ENCODE assay signal across 3 cellular contexts in the genomic region with DNA sequence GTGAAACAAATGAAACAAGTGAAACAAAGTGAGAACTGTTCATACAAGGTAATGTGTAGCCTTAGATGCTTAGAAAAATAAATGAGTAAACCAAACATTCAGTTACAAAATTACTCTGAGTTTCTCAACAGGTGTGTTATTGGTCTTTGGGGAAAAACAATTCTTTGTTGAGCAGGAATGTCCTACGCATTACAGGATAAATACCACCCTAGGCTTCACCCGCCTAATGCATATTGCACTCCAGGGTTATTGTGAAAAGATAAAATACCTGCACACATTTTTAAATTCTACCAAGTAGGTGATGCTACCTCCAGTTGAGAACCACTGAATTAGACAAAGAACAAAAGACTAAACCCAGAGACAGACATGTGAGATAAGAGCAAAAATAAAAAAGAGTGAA.
A peak's percentile ranks its signal among the peaks of the same experiment; 100 is the strongest.
TF ChIP-seq lines count a peak whose summit lies in the region.

No MANE protein-coding gene starts in this region.

TF ChIP-seq in GM23338, 12 proteins besides CTCF, POLR2A, EP300 and RAD21 (continues in another document):
- TF ChIP-seq EZH2phosphoT487 (IDR thresholded peaks at IDR 0.05; ENCODE audit: unreplicated experiment) (no peak), ZNF331 (CRISPR knock-in tag; IDR thresholded peaks at IDR 0.05; ENCODE audit: low read depth) (no peak), STAT1 (IDR thresholded peaks at IDR 0.05; ENCODE audit: unreplicated experiment) (no peak), CREB1 (CRISPR knock-in tag; IDR thresholded peaks at IDR 0.05; ENCODE audit: low read depth) (no peak), JUNB (IDR thresholded peaks at IDR 0.05; ENCODE audit: unreplicated experiment) (no peak), ZNF114 (CRISPR knock-in tag; IDR thresholded peaks at IDR 0.05) (no peak), POLR2AphosphoS5 (IDR thresholded peaks at IDR 0.05; ENCODE audit: low read depth) (no peak)
- TF ChIP-seq, protein P1, sequence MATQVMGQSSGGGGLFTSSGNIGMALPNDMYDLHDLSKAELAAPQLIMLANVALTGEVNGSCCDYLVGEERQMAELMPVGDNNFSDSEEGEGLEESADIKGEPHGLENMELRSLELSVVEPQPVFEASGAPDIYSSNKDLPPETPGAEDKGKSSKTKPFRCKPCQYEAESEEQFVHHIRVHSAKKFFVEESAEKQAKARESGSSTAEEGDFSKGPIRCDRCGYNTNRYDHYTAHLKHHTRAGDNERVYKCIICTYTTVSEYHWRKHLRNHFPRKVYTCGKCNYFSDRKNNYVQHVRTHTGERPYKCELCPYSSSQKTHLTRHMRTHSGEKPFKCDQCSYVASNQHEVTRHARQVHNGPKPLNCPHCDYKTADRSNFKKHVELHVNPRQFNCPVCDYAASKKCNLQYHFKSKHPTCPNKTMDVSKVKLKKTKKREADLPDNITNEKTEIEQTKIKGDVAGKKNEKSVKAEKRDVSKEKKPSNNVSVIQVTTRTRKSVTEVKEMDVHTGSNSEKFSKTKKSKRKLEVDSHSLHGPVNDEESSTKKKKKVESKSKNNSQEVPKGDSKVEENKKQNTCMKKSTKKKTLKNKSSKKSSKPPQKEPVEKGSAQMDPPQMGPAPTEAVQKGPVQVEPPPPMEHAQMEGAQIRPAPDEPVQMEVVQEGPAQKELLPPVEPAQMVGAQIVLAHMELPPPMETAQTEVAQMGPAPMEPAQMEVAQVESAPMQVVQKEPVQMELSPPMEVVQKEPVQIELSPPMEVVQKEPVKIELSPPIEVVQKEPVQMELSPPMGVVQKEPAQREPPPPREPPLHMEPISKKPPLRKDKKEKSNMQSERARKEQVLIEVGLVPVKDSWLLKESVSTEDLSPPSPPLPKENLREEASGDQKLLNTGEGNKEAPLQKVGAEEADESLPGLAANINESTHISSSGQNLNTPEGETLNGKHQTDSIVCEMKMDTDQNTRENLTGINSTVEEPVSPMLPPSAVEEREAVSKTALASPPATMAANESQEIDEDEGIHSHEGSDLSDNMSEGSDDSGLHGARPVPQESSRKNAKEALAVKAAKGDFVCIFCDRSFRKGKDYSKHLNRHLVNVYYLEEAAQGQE (IDR thresholded peaks at IDR 0.05; ENCODE audit: unreplicated experiment), result no peak
- TF ChIP-seq, protein P2, sequence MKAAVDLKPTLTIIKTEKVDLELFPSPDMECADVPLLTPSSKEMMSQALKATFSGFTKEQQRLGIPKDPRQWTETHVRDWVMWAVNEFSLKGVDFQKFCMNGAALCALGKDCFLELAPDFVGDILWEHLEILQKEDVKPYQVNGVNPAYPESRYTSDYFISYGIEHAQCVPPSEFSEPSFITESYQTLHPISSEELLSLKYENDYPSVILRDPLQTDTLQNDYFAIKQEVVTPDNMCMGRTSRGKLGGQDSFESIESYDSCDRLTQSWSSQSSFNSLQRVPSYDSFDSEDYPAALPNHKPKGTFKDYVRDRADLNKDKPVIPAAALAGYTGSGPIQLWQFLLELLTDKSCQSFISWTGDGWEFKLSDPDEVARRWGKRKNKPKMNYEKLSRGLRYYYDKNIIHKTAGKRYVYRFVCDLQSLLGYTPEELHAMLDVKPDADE (IDR thresholded peaks at IDR 0.05), result no peak

TF ChIP-seq in HEK293, 187 proteins besides CTCF, POLR2A, EP300 and RAD21:
- TF ChIP-seq ZBTB21 (tag by site-specific recombination; IDR thresholded peaks at IDR 0.05), result no peak
- TF ChIP-seq SCRT2 (tag by site-specific recombination; IDR thresholded peaks at IDR 0.05), result peak; percentile 50; the same call in 1 of the 2 replicates
- TF ChIP-seq ZBTB48 (tag by site-specific recombination; IDR thresholded peaks at IDR 0.05), result no peak

TF ChIP-seq in SK-N-SH treated with all-trans-retinoic acid at 6 μM for 48 hours, 23 proteins besides CTCF, POLR2A, EP300 and RAD21:
- TF ChIP-seq ESRRG (CRISPR knock-in tag; IDR thresholded peaks at IDR 0.05), result no peak
- TF ChIP-seq, protein P3, sequence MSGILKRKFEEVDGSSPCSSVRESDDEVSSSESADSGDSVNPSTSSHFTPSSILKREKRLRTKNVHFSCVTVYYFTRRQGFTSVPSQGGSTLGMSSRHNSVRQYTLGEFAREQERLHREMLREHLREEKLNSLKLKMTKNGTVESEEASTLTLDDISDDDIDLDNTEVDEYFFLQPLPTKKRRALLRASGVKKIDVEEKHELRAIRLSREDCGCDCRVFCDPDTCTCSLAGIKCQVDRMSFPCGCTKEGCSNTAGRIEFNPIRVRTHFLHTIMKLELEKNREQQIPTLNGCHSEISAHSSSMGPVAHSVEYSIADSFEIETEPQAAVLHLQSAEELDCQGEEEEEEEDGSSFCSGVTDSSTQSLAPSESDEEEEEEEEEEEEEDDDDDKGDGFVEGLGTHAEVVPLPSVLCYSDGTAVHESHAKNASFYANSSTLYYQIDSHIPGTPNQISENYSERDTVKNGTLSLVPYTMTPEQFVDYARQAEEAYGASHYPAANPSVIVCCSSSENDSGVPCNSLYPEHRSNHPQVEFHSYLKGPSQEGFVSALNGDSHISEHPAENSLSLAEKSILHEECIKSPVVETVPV (CRISPR knock-in tag; IDR thresholded peaks at IDR 0.05), result no peak
- TF ChIP-seq GLIS3 (CRISPR knock-in tag; IDR thresholded peaks at IDR 0.05), result no peak
- TF ChIP-seq, protein P4, sequence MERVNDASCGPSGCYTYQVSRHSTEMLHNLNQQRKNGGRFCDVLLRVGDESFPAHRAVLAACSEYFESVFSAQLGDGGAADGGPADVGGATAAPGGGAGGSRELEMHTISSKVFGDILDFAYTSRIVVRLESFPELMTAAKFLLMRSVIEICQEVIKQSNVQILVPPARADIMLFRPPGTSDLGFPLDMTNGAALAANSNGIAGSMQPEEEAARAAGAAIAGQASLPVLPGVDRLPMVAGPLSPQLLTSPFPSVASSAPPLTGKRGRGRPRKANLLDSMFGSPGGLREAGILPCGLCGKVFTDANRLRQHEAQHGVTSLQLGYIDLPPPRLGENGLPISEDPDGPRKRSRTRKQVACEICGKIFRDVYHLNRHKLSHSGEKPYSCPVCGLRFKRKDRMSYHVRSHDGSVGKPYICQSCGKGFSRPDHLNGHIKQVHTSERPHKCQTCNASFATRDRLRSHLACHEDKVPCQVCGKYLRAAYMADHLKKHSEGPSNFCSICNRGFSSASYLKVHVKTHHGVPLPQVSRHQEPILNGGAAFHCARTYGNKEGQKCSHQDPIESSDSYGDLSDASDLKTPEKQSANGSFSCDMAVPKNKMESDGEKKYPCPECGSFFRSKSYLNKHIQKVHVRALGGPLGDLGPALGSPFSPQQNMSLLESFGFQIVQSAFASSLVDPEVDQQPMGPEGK (CRISPR knock-in tag; IDR thresholded peaks at IDR 0.05; ENCODE audit: borderline replicate concordance), result no peak
- no peak for TF ChIP-seq PPARA (CRISPR knock-in tag; IDR thresholded peaks at IDR 0.05; ENCODE audit: borderline replicate concordance)
- TF ChIP-seq CSDC2 (CRISPR knock-in tag; IDR thresholded peaks at IDR 0.05), result no peak
- no peak for TF ChIP-seq ZFP3 (CRISPR knock-in tag; IDR thresholded peaks at IDR 0.05)
- TF ChIP-seq, protein P5, sequence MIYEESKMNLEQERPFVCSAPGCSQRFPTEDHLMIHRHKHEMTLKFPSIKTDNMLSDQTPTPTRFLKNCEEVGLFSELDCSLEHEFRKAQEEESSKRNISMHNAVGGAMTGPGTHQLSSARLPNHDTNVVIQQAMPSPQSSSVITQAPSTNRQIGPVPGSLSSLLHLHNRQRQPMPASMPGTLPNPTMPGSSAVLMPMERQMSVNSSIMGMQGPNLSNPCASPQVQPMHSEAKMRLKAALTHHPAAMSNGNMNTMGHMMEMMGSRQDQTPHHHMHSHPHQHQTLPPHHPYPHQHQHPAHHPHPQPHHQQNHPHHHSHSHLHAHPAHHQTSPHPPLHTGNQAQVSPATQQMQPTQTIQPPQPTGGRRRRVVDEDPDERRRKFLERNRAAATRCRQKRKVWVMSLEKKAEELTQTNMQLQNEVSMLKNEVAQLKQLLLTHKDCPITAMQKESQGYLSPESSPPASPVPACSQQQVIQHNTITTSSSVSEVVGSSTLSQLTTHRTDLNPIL (CRISPR knock-in tag; IDR thresholded peaks at IDR 0.05; ENCODE audit: low read depth), result no peak
- TF ChIP-seq, protein P6, sequence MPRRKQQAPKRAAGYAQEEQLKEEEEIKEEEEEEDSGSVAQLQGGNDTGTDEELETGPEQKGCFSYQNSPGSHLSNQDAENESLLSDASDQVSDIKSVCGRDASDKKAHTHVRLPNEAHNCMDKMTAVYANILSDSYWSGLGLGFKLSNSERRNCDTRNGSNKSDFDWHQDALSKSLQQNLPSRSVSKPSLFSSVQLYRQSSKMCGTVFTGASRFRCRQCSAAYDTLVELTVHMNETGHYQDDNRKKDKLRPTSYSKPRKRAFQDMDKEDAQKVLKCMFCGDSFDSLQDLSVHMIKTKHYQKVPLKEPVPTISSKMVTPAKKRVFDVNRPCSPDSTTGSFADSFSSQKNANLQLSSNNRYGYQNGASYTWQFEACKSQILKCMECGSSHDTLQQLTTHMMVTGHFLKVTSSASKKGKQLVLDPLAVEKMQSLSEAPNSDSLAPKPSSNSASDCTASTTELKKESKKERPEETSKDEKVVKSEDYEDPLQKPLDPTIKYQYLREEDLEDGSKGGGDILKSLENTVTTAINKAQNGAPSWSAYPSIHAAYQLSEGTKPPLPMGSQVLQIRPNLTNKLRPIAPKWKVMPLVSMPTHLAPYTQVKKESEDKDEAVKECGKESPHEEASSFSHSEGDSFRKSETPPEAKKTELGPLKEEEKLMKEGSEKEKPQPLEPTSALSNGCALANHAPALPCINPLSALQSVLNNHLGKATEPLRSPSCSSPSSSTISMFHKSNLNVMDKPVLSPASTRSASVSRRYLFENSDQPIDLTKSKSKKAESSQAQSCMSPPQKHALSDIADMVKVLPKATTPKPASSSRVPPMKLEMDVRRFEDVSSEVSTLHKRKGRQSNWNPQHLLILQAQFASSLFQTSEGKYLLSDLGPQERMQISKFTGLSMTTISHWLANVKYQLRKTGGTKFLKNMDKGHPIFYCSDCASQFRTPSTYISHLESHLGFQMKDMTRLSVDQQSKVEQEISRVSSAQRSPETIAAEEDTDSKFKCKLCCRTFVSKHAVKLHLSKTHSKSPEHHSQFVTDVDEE (CRISPR knock-in tag; IDR thresholded peaks at IDR 0.05), result no peak
- TF ChIP-seq RARB (CRISPR knock-in tag; IDR thresholded peaks at IDR 0.05), result no peak
- TF ChIP-seq ARNTL (CRISPR knock-in tag; IDR thresholded peaks at IDR 0.05; ENCODE audit: borderline replicate concordance, low read depth), result no peak
- no peak for TF ChIP-seq ZNF70 (CRISPR knock-in tag; IDR thresholded peaks at IDR 0.05)
- TF ChIP-seq ZNF565 (CRISPR knock-in tag; conservative IDR thresholded peaks at IDR 0.05; ENCODE audit: low read depth), result no peak
- TF ChIP-seq ZNF8 (CRISPR knock-in tag; IDR thresholded peaks at IDR 0.05), result no peak
TF ChIP-seq in SK-N-SH treated with all-trans-retinoic acid at 6 μM for 48 hours: peak in this region for 0.
